In genomic region chr3:64111083-64111482, GRCh38 we compare ENCODE assay signal across 22 cellular contexts.
DNase-seq lines count a peak whose midpoint lies in the region; ATAC-seq, FAIRE-seq and TF ChIP-seq lines count a peak whose summit lies in the region.
"Had no signal": no experiment of that assay in that cellular context is flagged by ENCODE, and none has a peak within 500 bp of the region (broad histone marks: within the 10 kb centered on the region; RNA-seq: fewer than 3 reads in every experiment).

No MANE protein-coding gene starts in this region.

- CTCF ChIA-PET in GM12878 (lab: Yijun Ruan, JAX), result interaction anchor here (0.8 kb wide), 1 partner anchor 20 kb away, joined by 3 read pairs; no protein-coding TSS in a partner anchor

- H3K4me2 ChIP-seq in GM12878 (ENCODE audit: control insufficient read depth, insufficient read depth), result no peak overlapping the region
- H3K4me2 ChIP-seq: BLaER1 had no signal

- H3K27me3 ChIP-seq in GM12878 (replicated peaks in 1 of 2; ENCODE audit: control insufficient read depth in 2 of 2, insufficient read depth in 2 of 2, low read length in 1 of 2) (no peaks in the 10 kb centered on the region), thyroid gland (no peaks in the 10 kb centered on the region), gastrocnemius medialis (no peaks in the 10 kb centered on the region)
- H3K27me3 ChIP-seq: BLaER1 had no signal

- H3K79me2 ChIP-seq in GM12878 (ENCODE audit: control insufficient read depth, insufficient read depth, low read length), result no peaks in the 10 kb centered on the region

- POLR2A ChIA-PET in GM12878 (lab: Charles Lee), result no interaction called here

- 47% methylated on average over 2 of the region's 2 CpGs for WGBS in GM12878 (ENCODE audit: insufficient coverage, insufficient replicate concordance, low lambda C conversion rate, missing lambda C conversion rate)
- 86 to 92% methylated on average over 2 of the region's 2 CpGs for WGBS in thyroid gland, 2 donors

- no peak for ATAC-seq in GM12878
- no peak for ATAC-seq in GM19023 (IDR thresholded peaks at IDR 0.05; ENCODE audit: unreplicated experiment)
- ATAC-seq in gastrocnemius medialis, result no peak
- ATAC-seq: CD8-positive, alpha-beta T cell had no signal

- no peak for TF ChIP-seq CTCF in GM12878 (IDR thresholded peaks at IDR 0.05 in 2 of 3, conservative IDR thresholded peaks at IDR 0.05 in 1 of 3; ENCODE audit: control insufficient read depth in 2 of 3, extremely low read depth in 1 of 3, insufficient read depth in 1 of 3, low read depth in 3 of 3, low read length in 3 of 3)
- TF ChIP-seq CTCF in nephron (IDR thresholded peaks at IDR 0.05; ENCODE audit: unreplicated experiment in 3 of 3), result no peak
- no peak for TF ChIP-seq CTCF in thyroid gland (IDR thresholded peaks at IDR 0.05)
- TF ChIP-seq CTCF in gastrocnemius medialis (IDR thresholded peaks at IDR 0.05 in 4 of 5, conservative IDR thresholded peaks at IDR 0.05 in 1 of 5), result no peak

- no peak overlapping the region for H3K9ac ChIP-seq in GM12878 (ENCODE audit: control insufficient read depth, insufficient read depth, low read length)
- H3K9ac ChIP-seq: BLaER1, GM23248 had no signal

- FAIRE-seq in GM12878 (lab: Jason Lieb, UNC), result no peak
- FAIRE-seq: GM12891, GM18507, H1 had no signal

- peaks cover 53% of the 10 kb centered on the region for H3K36me3 Mint-ChIP-seq in nephron (ENCODE audit: low read depth)
- H3K36me3 Mint-ChIP-seq: CD4-positive, CD25-positive, alpha-beta regulatory T cell; CD8-positive, alpha-beta T cell had no signal

- TF ChIP-seq EP300 in GM12878 (IDR thresholded peaks at IDR 0.05; ENCODE audit: borderline replicate concordance in 1 of 2, control insufficient read depth in 1 of 2, low read depth in 2 of 2, low read length in 2 of 2), result no peak

- H3K4me3 ChIP-seq in GM12878 (no peak overlapping the region), thyroid gland (replicated peaks in 1 of 3) (no peak overlapping the region), gastrocnemius medialis (no peak overlapping the region)
- H3K4me3 ChIP-seq: BLaER1, GM23248 had no signal

- H3K27ac ChIP-seq in GM12878 (ENCODE audit: control insufficient read depth, insufficient read depth) (no peak overlapping the region), thyroid gland (peak overlapping the region in 2 of 3 donors; percentile 31 to 35), gastrocnemius medialis (no peak overlapping the region)
- H3K27ac ChIP-seq: BLaER1, C4-2B, GM23248 had no signal

- H3K4me3 Mint-ChIP-seq in nephron, result no peak overlapping the region
- H3K4me3 Mint-ChIP-seq: B cell; CD4-positive, CD25-positive, alpha-beta regulatory T cell; CD8-positive, alpha-beta T cell had no signal

- RAD21 ChIA-PET in GM12878 (lab: Charles Lee; ENCODE audit: unreplicated experiment), result interaction anchor here (0.8 kb wide), 1 partner anchor 72 kb away, joined by 3 read pairs; no protein-coding TSS in a partner anchor

- H3K9me3 ChIP-seq in GM12878 (replicated peaks; ENCODE audit: control insufficient read depth, insufficient read depth, low read length) (no peaks in the 10 kb centered on the region), thyroid gland (no peaks in the 10 kb centered on the region), gastrocnemius medialis (no peaks in the 10 kb centered on the region)

- H3K36me3 ChIP-seq in GM12878 (ENCODE audit: control insufficient read depth in 2 of 2, insufficient read depth in 2 of 2, low read length in 1 of 2), result no peaks in the 10 kb centered on the region
- H3K36me3 ChIP-seq in thyroid gland, result no peaks in the 10 kb centered on the region
- H3K36me3 ChIP-seq in gastrocnemius medialis, result no peaks in the 10 kb centered on the region
- H3K36me3 ChIP-seq: BLaER1 had no signal

- DNase-seq in GM12878 (ENCODE audit: low read depth, low spot score), result no peak
- DNase-seq in thyroid gland, result no peak
- DNase-seq in gastrocnemius medialis, result no peak
- DNase-seq in NCI-H774 (lab: John Stamatoyannopoulos, UW), result no peak
- DNase-seq: Caco-2; CD4-positive, CD25-positive, alpha-beta regulatory T cell; CD8-positive, alpha-beta T cell; DMS 273 treated with DMSO at 0.1 percent for 48 hours; DMS79; EL; GDM1; GM23248; H7; HCEC 1CT had no signal

- H3K9me3 Mint-ChIP-seq in nephron, result peaks cover 24% of the 10 kb centered on the region

- H3K27ac Mint-ChIP-seq in nephron, result peak overlapping the region; percentile 84 to 93 (median 86)
- H3K27ac Mint-ChIP-seq: B cell; CD4-positive, CD25-positive, alpha-beta regulatory T cell; CD8-positive, alpha-beta T cell had no signal

- BruUV-seq in GM12878 (replicated peaks; lab: Mats Ljungman, UMichigan), result no TSS peak

- TF ChIP-seq POLR2A in GM12878 (IDR thresholded peaks at IDR 0.05; ENCODE audit: low read depth, low read length) (no peak), thyroid gland (IDR thresholded peaks at IDR 0.05) (no peak), gastrocnemius medialis (IDR thresholded peaks at IDR 0.05) (no peak)

- H2AFZ ChIP-seq in GM12878 (ENCODE audit: control insufficient read depth, low read depth, low read length), result no peak overlapping the region
- H2AFZ ChIP-seq: GM23248 had no signal

- no peak for TF ChIP-seq RAD21 in GM12878 (IDR thresholded peaks at IDR 0.05; ENCODE audit: insufficient read depth, low read depth, low read length)

- no peaks in the 10 kb centered on the region for H4K20me1 ChIP-seq in GM12878 (ENCODE audit: control insufficient read depth, insufficient read depth)
- H4K20me1 ChIP-seq: BLaER1 had no signal

- H3K4me1 ChIP-seq in GM12878 (ENCODE audit: control insufficient read depth, insufficient read depth, low read length) (no peaks in the 10 kb centered on the region), thyroid gland (peaks cover 23 to 31% of the 10 kb centered on the region in 2 donors), gastrocnemius medialis (no peaks in the 10 kb centered on the region)
- H3K4me1 ChIP-seq: BLaER1 had no signal

- H3K27me3 Mint-ChIP-seq in nephron (ENCODE audit: low read depth), result no peaks in the 10 kb centered on the region

- peaks cover 58% of the 10 kb centered on the region for H3K4me1 Mint-ChIP-seq in nephron
- H3K4me1 Mint-ChIP-seq: CD4-positive, CD25-positive, alpha-beta regulatory T cell had no signal

- in situ Hi-C loops in GM12878 (cut with MboI) (no loop called here), gastrocnemius medialis (cut with MboI; ENCODE audit: low sequenced_read_pairs in 4 of 4) (no loop called here)

- SMC1A ChIA-PET in GM12878 (lab: Charles Lee; ENCODE audit: uncharacterized antibody, unreplicated experiment), result no interaction called here

- intact Hi-C loops in GM12878 (cut with micrococcal nuclease; ENCODE audit: unreplicated experiment) (no loop called here), thyroid gland (cut with DNase I) (no loop called here), gastrocnemius medialis (cut with DNase I; ENCODE audit: low total_unique reads) (no loop called here)

TF ChIP-seq in GM12878, 131 proteins besides CTCF, POLR2A, EP300 and RAD21:
- TF ChIP-seq BRCA1 (IDR thresholded peaks at IDR 0.05; ENCODE audit: low read depth, low read length), result no peak
- 0 out of 2 replicates have a peak, but pooled peaks have one; percentile 51 for TF ChIP-seq NFXL1 (IDR thresholded peaks at IDR 0.05; ENCODE audit: borderline replicate concordance)
- TF ChIP-seq ZBTB4 (CRISPR knock-in tag; IDR thresholded peaks at IDR 0.05), result no peak
- TF ChIP-seq TCF3 (IDR thresholded peaks at IDR 0.05; ENCODE audit: borderline replicate concordance, insufficient read depth, low read depth, low read length), result no peak

Comparison
In these comparisons a context has a peak if more than half of its experiments do, and no peak if none do; other contexts are left out.
1. H3K27ac ChIP-seq: peak in thyroid gland (2 of 3); none in GM12878 (single experiment) and gastrocnemius medialis (0 of 4).